ENCODE assay signal across 20 cellular contexts in genomic region chr10:28595618-28596017, GRCh38.
A peak's percentile ranks its signal among the peaks of the same experiment; 100 is the strongest.
DNase-seq lines count a peak whose midpoint lies in the region; ATAC-seq and TF ChIP-seq lines count a peak whose summit lies in the region.
"Had no signal": no experiment of that assay in that cellular context is flagged by ENCODE, and none has a peak within 500 bp of the region (broad histone marks: within the 10 kb centered on the region; RNA-seq: fewer than 3 reads in every experiment).

No MANE protein-coding gene starts in this region.

- H3K4me1 ChIP-seq in right cardiac atrium (ENCODE audit: control insufficient read depth, insufficient read depth, low read length) (peaks cover 2% of the 10 kb centered on the region), gastrocnemius medialis (peaks cover 35 to 40% of the 10 kb centered on the region in 2 donors)
- H3K4me1 ChIP-seq: breast epithelium, neural progenitor cell had no signal

- intact Hi-C loops in right cardiac atrium (cut with DNase I) = no loop called here
- intact Hi-C loops in Right ventricle myocardium inferior (cut with DNase I) = no loop called here
- intact Hi-C loops in gastrocnemius medialis (cut with DNase I; ENCODE audit: low total_unique reads) = no loop called here

- in situ Hi-C loops in gastrocnemius medialis (cut with MboI; ENCODE audit: low sequenced_read_pairs in 4 of 4) = loop anchor here in 3 of 4 donors (25.0 kb wide), 1 partner anchor 158 kb away; no protein-coding TSS in a partner anchor

- ATAC-seq in right cardiac atrium (peak; percentile 30 to 45), Right ventricle myocardium inferior (no peak), gastrocnemius medialis (no peak), GM19023 (IDR thresholded peaks at IDR 0.05; ENCODE audit: unreplicated experiment) (no peak)
- ATAC-seq: stimulated activated naive CD8-positive, alpha-beta T cell treated with anti-CD3 and anti-CD28 coated beads, Interleukin-15, Interleukin-2, amounts not matched to agents 100 U/mL and 50 U/mL, for 24 hours had no signal

- DNase-seq in right cardiac atrium (no peak), Right ventricle myocardium inferior (ENCODE audit: missing footprints) (no peak), amniotic epithelial cell (ENCODE audit: low read depth) (peak; percentile 47), fibroblast of villous mesenchyme (ENCODE audit: low read depth) (peak; percentile 36), gastrocnemius medialis (no peak), NOMO-1 (lab: John Stamatoyannopoulos, UW; ENCODE audit: unreplicated experiment in 2 of 2) (no peak), H4 (ENCODE audit: low spot score) (no peak)
- DNase-seq: activated CD4-positive, alpha-beta T cell treated with anti-CD3 and anti-CD28 coated beads, Interleukin-2, amount 50 U/mL, for 1 hour; activated naive CD4-positive, alpha-beta T cell treated with anti-CD3 and anti-CD28 coated beads, Interleukin-2, amount 10 ng/mL, durations not matched to agents 7 days and 5 days; DND-41; esophagus squamous epithelium; KBM-7; mesendoderm; NCI-H187; NK-92 treated with Interleukin-12 subunit alpha and Interleukin-12 subunit beta, amount 100 ng/mL, for 24 hours; stimulated activated naive CD8-positive, alpha-beta T cell treated with anti-CD3 and anti-CD28 coated beads, Interleukin-15, Interleukin-2, amounts not matched to agents 100 U/mL and 50 U/mL, for 24 hours; transverse colon had no signal

- TF ChIP-seq CTCF in fibroblast of villous mesenchyme (IDR thresholded peaks at IDR 0.05; ENCODE audit: insufficient read depth, low read depth, low read length) = no peak
- TF ChIP-seq CTCF in gastrocnemius medialis (IDR thresholded peaks at IDR 0.05 in 4 of 5, conservative IDR thresholded peaks at IDR 0.05 in 1 of 5) = no peak

- H3K27ac ChIP-seq in right cardiac atrium (ENCODE audit: low read length) (no peak overlapping the region), gastrocnemius medialis (no peak overlapping the region)
- H3K27ac ChIP-seq: breast epithelium, esophagus squamous epithelium, transverse colon had no signal

- H3K36me3 ChIP-seq in gastrocnemius medialis = peaks cover 0 to 9% of the 10 kb centered on the region in 2 donors

- H3K27me3 ChIP-seq in right cardiac atrium (ENCODE audit: control insufficient read depth, insufficient read depth) = no peaks in the 10 kb centered on the region
- H3K27me3 ChIP-seq in gastrocnemius medialis = no peaks in the 10 kb centered on the region
- H3K27me3 ChIP-seq: breast epithelium, esophagus squamous epithelium, neural progenitor cell, transverse colon had no signal

- WGBS in right cardiac atrium = 50% methylated on average over 3 of the region's 3 CpGs

- H3K9me3 ChIP-seq in right cardiac atrium (ENCODE audit: control insufficient read depth, low read length) (no peaks in the 10 kb centered on the region), gastrocnemius medialis (no peaks in the 10 kb centered on the region)
- H3K9me3 ChIP-seq: breast epithelium, esophagus squamous epithelium, transverse colon had no signal

- no peak overlapping the region for H3K4me3 ChIP-seq in right cardiac atrium (ENCODE audit: low read length)
- H3K4me3 ChIP-seq in fibroblast of villous mesenchyme (ENCODE audit: low read depth, low read length) = no peak overlapping the region
- no peak overlapping the region for H3K4me3 ChIP-seq in gastrocnemius medialis
- H3K4me3 ChIP-seq: breast epithelium, esophagus squamous epithelium, neural progenitor cell, transverse colon had no signal

- TF ChIP-seq POLR2A in gastrocnemius medialis (IDR thresholded peaks at IDR 0.05) = no peak

Comparison
In these comparisons a context has a peak if more than half of its experiments do, and no peak if none do; other contexts are left out.
1. ATAC-seq: peak in right cardiac atrium (2 of 2); none in Right ventricle myocardium inferior (single experiment), gastrocnemius medialis (0 of 2) and GM19023 (single experiment).
2. DNase-seq: peak in amniotic epithelial cell (single experiment) and fibroblast of villous mesenchyme (single experiment); none in right cardiac atrium (0 of 3), Right ventricle myocardium inferior (single experiment), gastrocnemius medialis (0 of 2), NOMO-1 (0 of 2) and H4 (single experiment).